8 cellular contexts compared by ENCODE assay signal in the genomic region with DNA sequence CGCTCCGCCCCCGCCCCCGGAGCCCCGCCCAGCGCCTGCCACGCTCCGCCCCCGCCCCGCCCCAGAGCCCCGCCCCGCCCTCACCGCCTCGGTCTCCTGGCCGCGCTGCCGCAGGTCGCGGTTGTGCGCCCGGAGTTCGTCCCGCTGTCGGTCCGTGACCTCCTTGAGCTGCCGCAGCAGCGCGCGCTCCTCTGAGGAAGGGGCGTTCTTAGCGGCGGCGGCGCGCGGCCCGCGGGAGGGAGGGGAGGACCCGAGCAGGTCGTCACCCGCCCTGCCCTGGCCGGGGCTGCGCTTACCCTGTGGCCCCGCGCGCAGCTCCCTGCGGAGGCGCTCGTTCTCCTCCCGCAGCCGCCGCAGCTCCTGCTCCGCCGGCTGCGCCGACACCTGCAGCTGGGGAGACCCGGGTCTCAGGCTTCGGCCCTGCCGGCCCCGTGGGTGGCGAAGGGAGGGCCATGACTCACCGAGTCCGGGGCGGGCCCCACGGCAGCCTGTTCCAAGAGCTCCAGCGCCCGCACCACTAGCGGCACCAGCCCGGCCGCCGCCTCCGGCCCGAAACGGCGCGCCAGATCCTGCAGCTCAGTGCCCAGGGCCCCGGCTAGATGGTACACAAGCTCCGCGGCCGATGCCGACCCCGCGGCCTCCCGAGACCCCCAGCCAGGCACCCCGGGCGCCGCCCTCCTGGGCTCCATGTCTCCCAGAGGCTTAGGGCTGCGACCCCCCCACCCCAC. TPM values are rescaled to one million over a fixed set of nuclear protein-coding genes. Genes with fewer than 3 reads are reported as not detected.
A peak's percentile ranks its signal among the peaks of the same experiment; 100 is the strongest.
DNase-seq lines count a peak whose midpoint lies in the region; ATAC-seq lines count a peak whose summit lies in the region.

No MANE protein-coding gene starts in this region.

- no peaks in the 10 kb centered on the region for H3K9me3 ChIP-seq in iPS-18c (ENCODE audit: control insufficient read depth, insufficient read depth, low read length)

- peak; percentile 92 for DNase-seq in EL
- peak; percentile 37 for DNase-seq in Jurkat, Clone E6-1 (ENCODE audit: low read depth, low spot score)
- DNase-seq in T-helper 2 cell = peak in 4 of 5 experiments; percentile 67 to 80 (median 72)
- peak; percentile 95 for DNase-seq in astrocyte of the hippocampus (ENCODE audit: low read depth, low spot score)

- H3K27ac ChIP-seq in skin epidermis = peak overlapping the region; percentile 81 to 97 (median 92)

- peak overlapping the region; percentile 45 for H3K4me3 ChIP-seq in Jurkat, Clone E6-1 (ENCODE audit: low read length)
- H3K4me3 ChIP-seq in iPS-18c (ENCODE audit: insufficient read depth, low read depth, low read length) (peak overlapping the region; percentile 75), skin epidermis (peak overlapping the region; percentile 61 to 79 (median 72))

- ATAC-seq in GM21576 (IDR thresholded peaks at IDR 0.05; ENCODE audit: unreplicated experiment) (peak; percentile 37), HG02884 (IDR thresholded peaks at IDR 0.05; ENCODE audit: unreplicated experiment) (no peak)

RNA-seq across cellular contexts. Expression of gene RILP, which starts 0.4 kb away (rescaled TPM):
- polyA plus RNA-seq in Jurkat, Clone E6-1 (2012; ENCODE audit: insufficient read depth, insufficient read length) = 9.7 TPM

RNA-seq across cellular contexts. Expression of gene SCARF1, which starts 3.7 kb away (rescaled TPM):
- polyA plus RNA-seq in Jurkat, Clone E6-1 (2012; ENCODE audit: insufficient read depth, insufficient read length) = not detected

RNA-seq across cellular contexts. Expression of gene SLC43A2, which starts 20.6 kb away (rescaled TPM):
- polyA plus RNA-seq in Jurkat, Clone E6-1 (2012; ENCODE audit: insufficient read depth, insufficient read length) = 5.2 TPM

RNA-seq across cellular contexts. Expression of gene PRPF8, which starts 35.4 kb away (rescaled TPM):
- 317 TPM for polyA plus RNA-seq in Jurkat, Clone E6-1 (2012; ENCODE audit: insufficient read depth, insufficient read length)

Comparison
In these comparisons a context has a peak if more than half of its experiments do, and no peak if none do; other contexts are left out.
1. DNase-seq: peak in every context shown above with its lines; median percentile 95 in astrocyte of the hippocampus; 92 in EL; 72 in T-helper 2 cell; 37 in Jurkat, Clone E6-1.